In genomic region chrX:155880586-155881157, GRCh38 we compare ENCODE assay signal across 8 cellular contexts. TPM values are rescaled to one million over a fixed set of nuclear protein-coding genes. Genes with fewer than 3 reads are reported as not detected.
DNase-seq lines count a peak whose midpoint lies in the region; ATAC-seq lines count a peak whose summit lies in the region.

No MANE protein-coding gene starts in this region.

- peak overlapping the region; percentile 73 to 90 (median 82) for H3K4me3 ChIP-seq in subcutaneous abdominal adipose tissue (ENCODE audit: low read depth in 1 of 5, low read length in 5 of 5)

- POLR2A ChIA-PET in activated naive CD8-positive, alpha-beta T cell treated with anti-CD3 and anti-CD28 coated beads, Interleukin-2, amount 10 ng/mL, durations not matched to agents 7 days and 5 days (lab: Charles Lee) = no interaction called here

- ATAC-seq in HG03135 (IDR thresholded peaks at IDR 0.05; ENCODE audit: unreplicated experiment) (peak; percentile 24), GM19324 (IDR thresholded peaks at IDR 0.05; ENCODE audit: low FRiP score, unreplicated experiment) (no peak)
- peak; percentile 14 for ATAC-seq in activated naive CD8-positive, alpha-beta T cell treated with anti-CD3 and anti-CD28 coated beads, Interleukin-2, amount 10 ng/mL, durations not matched to agents 7 days and 5 days (ENCODE audit: low read depth)

- H3K4me3 Mint-ChIP-seq in activated naive CD8-positive, alpha-beta T cell treated with anti-CD3 and anti-CD28 coated beads, Interleukin-2, amount 10 ng/mL, durations not matched to agents 7 days and 5 days = peak overlapping the region; percentile 92
- H3K4me3 Mint-ChIP-seq in immature natural killer cell = peak overlapping the region; percentile 89 to 95 (median 93)

- peaks cover 2% of the 10 kb centered on the region for H3K36me3 Mint-ChIP-seq in activated naive CD8-positive, alpha-beta T cell treated with anti-CD3 and anti-CD28 coated beads, Interleukin-2, amount 10 ng/mL, durations not matched to agents 7 days and 5 days
- H3K36me3 Mint-ChIP-seq in immature natural killer cell = peaks cover 0 to 3% (median 0%) of the 10 kb centered on the region in 3 donors

- peak overlapping the region; percentile 48 to 78 (median 55) for H3K9ac ChIP-seq in subcutaneous abdominal adipose tissue (ENCODE audit: low read length in 5 of 5)

- H3K9me3 Mint-ChIP-seq in activated naive CD8-positive, alpha-beta T cell treated with anti-CD3 and anti-CD28 coated beads, Interleukin-2, amount 10 ng/mL, durations not matched to agents 7 days and 5 days = no peaks in the 10 kb centered on the region
- H3K9me3 Mint-ChIP-seq in immature natural killer cell = peaks cover 0 to 3% (median 0%) of the 10 kb centered on the region in 6 donors

- peaks cover 8% of the 10 kb centered on the region for H3K4me1 Mint-ChIP-seq in activated naive CD8-positive, alpha-beta T cell treated with anti-CD3 and anti-CD28 coated beads, Interleukin-2, amount 10 ng/mL, durations not matched to agents 7 days and 5 days
- peaks cover 28 to 32% of the 10 kb centered on the region in 2 donors for H3K4me1 Mint-ChIP-seq in immature natural killer cell

- peak; percentile 11 for DNase-seq in EL
- DNase-seq in activated naive CD8-positive, alpha-beta T cell treated with anti-CD3 and anti-CD28 coated beads, Interleukin-2, amount 10 ng/mL, durations not matched to agents 7 days and 5 days = no peak
- no peak for DNase-seq in immature natural killer cell
- DNase-seq in AG20443 (ENCODE audit: low spot score) = no peak
- DNase-seq in NCI-H2171 (lab: John Stamatoyannopoulos, UW) = no peak

- H3K27me3 Mint-ChIP-seq in activated naive CD8-positive, alpha-beta T cell treated with anti-CD3 and anti-CD28 coated beads, Interleukin-2, amount 10 ng/mL, durations not matched to agents 7 days and 5 days = peaks cover 8% of the 10 kb centered on the region
- peaks cover 0 to 7% (median 3%) of the 10 kb centered on the region in 3 donors for H3K27me3 Mint-ChIP-seq in immature natural killer cell (ENCODE audit: low read depth in 3 of 3)

- no peaks in the 10 kb centered on the region for H3K27me3 ChIP-seq in subcutaneous abdominal adipose tissue (ENCODE audit: control insufficient read depth in 5 of 5, insufficient read depth in 4 of 5, low read length in 5 of 5)

- H3K4me1 ChIP-seq in subcutaneous abdominal adipose tissue (ENCODE audit: control insufficient read depth in 5 of 5, insufficient read depth in 5 of 5, low read length in 5 of 5) = peaks cover 0 to 14% (median 9%) of the 10 kb centered on the region in 5 donors

- peak overlapping the region; percentile 89 for H3K27ac Mint-ChIP-seq in activated naive CD8-positive, alpha-beta T cell treated with anti-CD3 and anti-CD28 coated beads, Interleukin-2, amount 10 ng/mL, durations not matched to agents 7 days and 5 days
- peak overlapping the region; percentile 73 to 95 (median 90) for H3K27ac Mint-ChIP-seq in immature natural killer cell

- peaks cover 0 to 5% (median 0%) of the 10 kb centered on the region in 5 donors for H3K9me3 ChIP-seq in subcutaneous abdominal adipose tissue (ENCODE audit: control insufficient read depth in 5 of 5, low read length in 5 of 5)

- no peaks in the 10 kb centered on the region for H3K36me3 ChIP-seq in subcutaneous abdominal adipose tissue (ENCODE audit: control insufficient read depth in 5 of 5, insufficient read depth in 5 of 5, low read length in 5 of 5)

- no peak overlapping the region for H3K27ac ChIP-seq in subcutaneous abdominal adipose tissue (ENCODE audit: low read depth, low read length)

RNA-seq across cellular contexts. Expression of gene VAMP7, which starts 0.5 kb away (rescaled TPM):
- total RNA-seq in activated naive CD8-positive, alpha-beta T cell treated with anti-CD3 and anti-CD28 coated beads, Interleukin-2, amount 10 ng/mL, durations not matched to agents 7 days and 5 days = 10 to 100 TPM; 27.7 to 27.9 TPM
- polyA plus RNA-seq in immature natural killer cell = 100 to 1,000 TPM in 1 of 3 donors, 10 to 100 TPM in 2; 66.5 to 111 (median 75.3) TPM
